Comparison of ENCODE assay signal across 19 cellular contexts in the genomic region with DNA sequence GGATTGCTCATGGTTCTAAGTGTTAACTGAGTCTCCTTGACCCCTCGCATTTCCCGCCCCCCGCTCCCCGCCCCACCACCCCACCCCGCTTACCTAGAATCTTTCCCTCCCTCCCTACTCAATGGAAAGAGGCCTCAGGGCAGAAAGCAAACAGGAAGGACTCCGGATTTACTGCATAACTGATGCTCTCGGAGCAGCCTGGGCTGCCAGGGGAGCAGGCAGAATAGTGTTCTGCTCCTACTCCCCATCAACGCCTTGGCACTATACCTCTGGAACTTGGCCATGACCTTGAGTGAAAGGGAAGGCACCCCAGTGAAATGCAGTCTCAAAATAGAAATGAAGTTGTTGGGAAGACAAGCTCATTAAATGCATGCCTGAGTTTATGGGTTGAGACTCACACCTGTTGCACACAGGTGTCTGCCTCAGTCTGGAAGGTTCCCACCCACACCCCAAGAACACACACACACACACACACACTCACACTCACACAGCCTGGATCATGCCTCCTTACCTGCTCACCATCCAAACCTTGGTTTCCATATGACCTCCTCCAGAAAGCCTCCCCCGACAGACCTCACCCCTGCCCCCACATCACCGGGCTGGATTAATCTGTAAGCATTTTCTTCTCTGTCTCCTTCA. TPM values are rescaled to one million over a fixed set of nuclear protein-coding genes. Genes with fewer than 3 reads are reported as not detected.
DNase-seq lines count a peak whose midpoint lies in the region; ATAC-seq, FAIRE-seq and TF ChIP-seq lines count a peak whose summit lies in the region.
"Had no signal": no experiment of that assay in that cellular context is flagged by ENCODE, and none has a peak within 500 bp of the region (broad histone marks: within the 10 kb centered on the region; RNA-seq: fewer than 3 reads in every experiment).

No MANE protein-coding gene starts in this region.

- ATAC-seq in HG02840 (IDR thresholded peaks at IDR 0.05; ENCODE audit: low FRiP score, unreplicated experiment) = no peak

- no peaks in the 10 kb centered on the region for H3K9me1 ChIP-seq in endothelial cell of umbilical vein (replicated peaks; ENCODE audit: control insufficient read depth, extremely low read depth, insufficient read depth, low read length)

- H3K4me2 ChIP-seq in mammary epithelial cell (ENCODE audit: insufficient read depth, low read depth, low read length) = no peak overlapping the region
- no peak overlapping the region for H3K4me2 ChIP-seq in endothelial cell of umbilical vein (ENCODE audit: insufficient read depth, low read length)

- H3K4me1 ChIP-seq in breast epithelium (no peaks in the 10 kb centered on the region), mammary epithelial cell (ENCODE audit: insufficient read depth, low read length) (peaks cover 5% of the 10 kb centered on the region), endothelial cell of umbilical vein (ENCODE audit: control insufficient read depth, extremely low read depth, insufficient read depth, low read length) (peaks cover 5% of the 10 kb centered on the region), uterus (peaks cover 0 to 8% of the 10 kb centered on the region in 2 donors)

- H4K20me1 ChIP-seq in mammary epithelial cell (ENCODE audit: insufficient read depth, low read length) = no peaks in the 10 kb centered on the region
- H4K20me1 ChIP-seq in endothelial cell of umbilical vein (replicated peaks; ENCODE audit: control insufficient read depth, extremely low read depth, insufficient read depth, low read length) = no peaks in the 10 kb centered on the region

- WGBS in mammary epithelial cell (ENCODE audit: low coverage, missing lambda C conversion rate) = 27% methylated on average over 7 of the region's 10 CpGs

- no peaks in the 10 kb centered on the region for H3K79me2 ChIP-seq in mammary epithelial cell (ENCODE audit: insufficient read depth, low read length)
- H3K79me2 ChIP-seq in endothelial cell of umbilical vein (ENCODE audit: control insufficient read depth, insufficient read depth, low read length) = no peaks in the 10 kb centered on the region

- CTCF ChIA-PET in mammary epithelial cell (lab: Charles Lee; ENCODE audit: low non-redundant PET) (no interaction called here), endothelial cell of umbilical vein (lab: Charles Lee) (interaction anchor here (0.7 to 1.4 kb wide), 3 partner anchors 13 to 248 kb away, joined by 3 to 4 read pairs (median 3); no protein-coding TSS in a partner anchor)

- H3K4me3 ChIP-seq in breast epithelium (peak overlapping the region in 2 of 3 donors; percentile 20 to 45), mammary epithelial cell (replicated peaks in 1 of 3; ENCODE audit: insufficient read depth in 1 of 3, low read depth in 2 of 3, low read length in 3 of 3) (no peak overlapping the region), endothelial cell of umbilical vein (replicated peaks in 1 of 3; ENCODE audit: insufficient read depth in 1 of 3, low read depth in 1 of 3, low read length in 3 of 3) (no peak overlapping the region), uterus (no peak overlapping the region)
- H3K4me3 ChIP-seq: MG63 had no signal

- H3K27me3 ChIP-seq in breast epithelium = peaks cover 0 to 3% of the 10 kb centered on the region in 2 donors
- H3K27me3 ChIP-seq in mammary epithelial cell (ENCODE audit: insufficient read depth, low read length) = peaks cover 5% of the 10 kb centered on the region
- H3K27me3 ChIP-seq in endothelial cell of umbilical vein (ENCODE audit: control insufficient read depth in 2 of 2, insufficient read depth in 2 of 2, low read length in 2 of 2) = peaks cover 6 to 11% of the 10 kb centered on the region in 2 experiments
- no peaks in the 10 kb centered on the region for H3K27me3 ChIP-seq in uterus
- H3K27me3 ChIP-seq: MG63 had no signal

- H3K9me3 ChIP-seq in breast epithelium (no peaks in the 10 kb centered on the region), mammary epithelial cell (replicated peaks; ENCODE audit: insufficient read depth, low read length) (no peaks in the 10 kb centered on the region), endothelial cell of umbilical vein (replicated peaks; ENCODE audit: control insufficient read depth, insufficient read depth, low read length) (no peaks in the 10 kb centered on the region), uterus (no peaks in the 10 kb centered on the region)
- H3K9me3 ChIP-seq: MG63 had no signal

- H3K36me3 ChIP-seq in breast epithelium (no peaks in the 10 kb centered on the region), mammary epithelial cell (ENCODE audit: insufficient read depth, low read length) (no peaks in the 10 kb centered on the region), endothelial cell of umbilical vein (ENCODE audit: control insufficient read depth in 2 of 2, extremely low read depth in 1 of 2, insufficient read depth in 2 of 2, low read length in 2 of 2) (no peaks in the 10 kb centered on the region), uterus (no peaks in the 10 kb centered on the region)
- H3K36me3 ChIP-seq: MG63 had no signal

- TF ChIP-seq POLR2A in breast epithelium (IDR thresholded peaks at IDR 0.05) (no peak), endothelial cell of umbilical vein (IDR thresholded peaks at IDR 0.05; ENCODE audit: low read depth, low read length) (no peak), uterus (IDR thresholded peaks at IDR 0.05) (no peak)

- in situ Hi-C loops in mammary epithelial cell (cut with MboI; ENCODE audit: low sequenced_read_pairs in 2 of 2) (loop anchor here (25.0 kb wide), 3 partner anchors 586 to 911 kb away; partner anchors contain the start of gene BOD1 (in 1 of the 2)), GM13976 (cut with MboI; ENCODE audit: low sequenced_read_pairs, unreplicated experiment) (no loop called here)

- BruUV-seq in mammary epithelial cell (replicated peaks; lab: Mats Ljungman, UMichigan) (no TSS peak), endothelial cell of umbilical vein (replicated peaks; lab: Mats Ljungman, UMichigan) (no TSS peak)

- TF ChIP-seq CTCF in breast epithelium (IDR thresholded peaks at IDR 0.05) = no peak
- TF ChIP-seq CTCF in mammary epithelial cell (conservative IDR thresholded peaks at IDR 0.05 in 1 of 2, IDR thresholded peaks at IDR 0.05 in 1 of 2; ENCODE audit: extremely low read depth in 1 of 2, insufficient read depth in 1 of 2, low read depth in 1 of 2, low read length in 2 of 2) = no peak
- no peak for TF ChIP-seq CTCF in endothelial cell of umbilical vein (IDR thresholded peaks at IDR 0.05; ENCODE audit: extremely low read depth in 1 of 2, insufficient read depth in 1 of 2, low read depth in 1 of 2, low read length in 2 of 2)
- no peak for TF ChIP-seq CTCF in uterus (IDR thresholded peaks at IDR 0.05)
- TF ChIP-seq CTCF in GM13976 (IDR thresholded peaks at IDR 0.05; ENCODE audit: borderline replicate concordance, control extremely low read depth, extremely low read depth, insufficient read depth, missing control alignments) = no peak

- H3K27ac ChIP-seq in breast epithelium = peak overlapping the region in 1 of 2 donors; percentile 65
- no peak overlapping the region for H3K27ac ChIP-seq in mammary epithelial cell (ENCODE audit: insufficient read depth, low read depth, low read length)
- no peak overlapping the region for H3K27ac ChIP-seq in endothelial cell of umbilical vein (ENCODE audit: insufficient read depth, low read depth, low read length)
- peak overlapping the region; percentile 44 to 64 for H3K27ac ChIP-seq in uterus

- DNase-seq in breast epithelium (ENCODE audit: low spot score in 2 of 2) (no peak), mammary epithelial cell (no peak), endothelial cell of umbilical vein (ENCODE audit: low read depth, low spot score) (no peak), left kidney (ENCODE audit: low read depth, low spot score) (peak; percentile 81), uterus (no peak), HUDEP-2 (lab: John Stamatoyannopoulos, UW; ENCODE audit: unreplicated experiment in 76 of 76) (no peak), GM13976 (ENCODE audit: low spot score) (no peak)
- DNase-seq: activated CD4-positive, CD25-positive, alpha-beta regulatory T cell treated with anti-CD3 and anti-CD28 coated beads, Interleukin-2, amount 50 U/mL, for 72 hours; activated naive CD4-positive, alpha-beta T cell treated with anti-CD3 and anti-CD28 coated beads, Interleukin-2, amount 50 U/mL, for 16 hours; CD8-positive, alpha-beta memory T cell; effector CD8-positive, alpha-beta T cell; HFFc6; MG63; NCI-H2081; NCI-H774 had no signal

- dilution Hi-C loops in mammary epithelial cell (cut with HindIII; ENCODE audit: low sequenced_read_pairs) = loop anchor here (25.0 kb wide), 1 partner anchor 586 kb away; no protein-coding TSS in a partner anchor
- dilution Hi-C loops in endothelial cell of umbilical vein (cut with MboI; ENCODE audit: extremely low pct_ligation_motif_present, low sequenced_read_pairs) = no loop called here

- H3K9ac ChIP-seq in mammary epithelial cell (ENCODE audit: insufficient read depth, low read length) (no peak overlapping the region), endothelial cell of umbilical vein (replicated peaks; ENCODE audit: extremely low read depth, insufficient read depth, low read length) (no peak overlapping the region)

- POLR2A ChIA-PET in endothelial cell of umbilical vein (lab: Charles Lee) = no interaction called here

- intact Hi-C loops in breast epithelium (cut with DNase I; ENCODE audit: low total_unique reads) (no loop called here), mammary epithelial cell (cut with micrococcal nuclease) (loop anchor here (10.0 kb wide), 1 partner anchor 464 kb away; no protein-coding TSS in a partner anchor), endothelial cell of umbilical vein (cut with micrococcal nuclease) (no loop called here), uterus (cut with DNase I; ENCODE audit: low total_unique reads) (loop anchor here (2.0 kb wide), 1 partner anchor 220 kb away; no protein-coding TSS in a partner anchor)

- H2AFZ ChIP-seq in mammary epithelial cell (ENCODE audit: low read depth, low read length) = no peak overlapping the region
- no peak overlapping the region for H2AFZ ChIP-seq in endothelial cell of umbilical vein (ENCODE audit: low read depth, low read length)

- no peak for FAIRE-seq in endothelial cell of umbilical vein (lab: Jason Lieb, UNC)
- FAIRE-seq: A204.1, GM12891, islet of Langerhans had no signal

RNA-seq across cellular contexts. Expression of gene NEURL1B, which starts 59.7 kb away (rescaled TPM):
- total RNA-seq in breast epithelium (10 to 100 TPM in 1 of 3 donors, 1 to 10 TPM in 2; 6.3 to 17.0 (median 9.9) TPM), mammary epithelial cell (1 to 10 TPM in 1 of 2 donors, under 1 TPM in 1; 0.50 to 2.9 TPM), endothelial cell of umbilical vein (0.90 and 1.6 TPM in 2 replicates), uterus (100 to 1,000 TPM in 1 of 4 donors, 10 to 100 TPM in 3; 51.1 to 136 (median 74.1) TPM)
- polyA plus RNA-seq in mammary epithelial cell (1.5 TPM), endothelial cell of umbilical vein (0.40 and 0.44 TPM in 2 replicates)
- polyA minus RNA-seq in mammary epithelial cell (0.36 TPM), endothelial cell of umbilical vein (0.45 and 0.90 TPM in 2 replicates)
- 0.35 and 0.63 TPM in 2 replicates for polyA plus RNA-seq in endothelial cell of umbilical vein (2011; cell fraction: cytosol; rRNA removed)
- 1.1 and 1.6 TPM in 2 replicates for polyA plus RNA-seq in endothelial cell of umbilical vein (2011; cell fraction: nucleus; rRNA removed)
- 0.24 and 0.25 TPM in 2 replicates for polyA plus RNA-seq in endothelial cell of umbilical vein (2012)
- polyA minus RNA-seq in endothelial cell of umbilical vein (2011; cell fraction: cytosol; rRNA and poly(A)+ RNA removed) = 1.2 TPM
- polyA minus RNA-seq in endothelial cell of umbilical vein (2011; cell fraction: nucleus; rRNA and poly(A)+ RNA removed) = 0.43 and 0.77 TPM in 2 replicates
- polyA plus RNA-seq: CD8-positive, alpha-beta memory T cell had no signal

Comparison
In these comparisons a context has a peak if more than half of its experiments do, and no peak if none do; other contexts are left out.
1. H3K4me3 ChIP-seq: peak in breast epithelium (2 of 3); none in mammary epithelial cell (0 of 3), endothelial cell of umbilical vein (0 of 3) and uterus (0 of 2).
2. intact Hi-C loops: an anchor here in mammary epithelial cell (10.0 kb wide) and uterus (2.0 kb wide); none called in breast epithelium and endothelial cell of umbilical vein.
3. H3K27ac ChIP-seq: peak in uterus (2 of 2); none in mammary epithelial cell (single experiment) and endothelial cell of umbilical vein (single experiment).